ENCODE assay signal across 1 cellular context in the genomic region with DNA sequence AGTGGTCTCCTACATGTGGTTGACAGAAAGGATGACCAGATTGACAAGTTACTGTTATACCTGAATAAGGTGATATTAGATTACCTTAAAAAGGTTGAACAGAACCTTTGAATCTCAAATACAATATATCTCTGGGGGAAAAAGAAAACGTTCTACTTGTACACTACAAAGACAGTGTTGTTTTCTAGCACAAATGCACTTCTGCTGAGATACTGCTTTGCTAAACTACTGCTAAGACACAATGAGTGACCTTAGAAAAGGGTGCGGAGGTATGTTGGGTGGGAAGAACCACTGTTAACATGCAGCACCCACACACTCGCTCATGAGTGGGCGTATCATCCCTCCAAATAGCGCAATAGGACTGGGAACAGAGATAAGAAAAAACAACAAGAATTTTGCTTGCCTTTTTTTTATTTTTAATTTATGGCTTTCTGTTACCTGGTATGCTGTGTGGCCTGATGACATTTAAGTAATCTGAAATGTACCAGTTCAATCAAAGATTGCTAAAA.
TF ChIP-seq lines count a peak whose summit lies in the region.

No MANE protein-coding gene starts in this region.

TF ChIP-seq in GM12891, 5 proteins besides CTCF, POLR2A, EP300 and RAD21:
- TF ChIP-seq TAF1 (IDR thresholded peaks at IDR 0.05; ENCODE audit: low read depth, low read length), result no peak
- no peak for TF ChIP-seq POU2F2 (IDR thresholded peaks at IDR 0.05; ENCODE audit: low read depth, low read length)
- no peak for TF ChIP-seq PAX5 (IDR thresholded peaks at IDR 0.05; ENCODE audit: insufficient read depth, low read length, severe bottlenecking)
- no peak for TF ChIP-seq SPI1 (IDR thresholded peaks at IDR 0.05; ENCODE audit: low read depth, low read length)
- no peak for TF ChIP-seq POLR2AphosphoS5 (IDR thresholded peaks at IDR 0.05; ENCODE audit: low read depth, low read length)
